ENCODE assay signal across 8 cellular contexts in genomic region chr10:95907454-95908253, GRCh38. TPM values are rescaled to one million over a fixed set of nuclear protein-coding genes. Genes with fewer than 3 reads are reported as not detected.
DNase-seq lines count a peak whose midpoint lies in the region; ATAC-seq and TF ChIP-seq lines count a peak whose summit lies in the region.

Gene CC2D2B, plus strand, starts transcription at chr10:95907975. Its CDS starts 3,349 bp downstream, at chr10:95911324.

- peak within 1 kb of the TSS; percentile 84 for H2AFZ ChIP-seq in DND-41 (ENCODE audit: low read depth, low read length)

- no peaks in the 10 kb centered on the region for H3K9me3 ChIP-seq in DND-41 (ENCODE audit: insufficient read depth, low read length, severe bottlenecking)
- H3K9me3 ChIP-seq in stomach = no peaks in the 10 kb centered on the region

- 0 to 1% (median 0%) methylated on average over 15 to 69 of the region's 69 CpGs for WGBS in stomach, 5 donors

- TF ChIP-seq CTCF in DND-41 (IDR thresholded peaks at IDR 0.05; ENCODE audit: borderline replicate concordance, extremely low read depth, low read length, poor library complexity, severe bottlenecking) = peak; percentile 35
- TF ChIP-seq CTCF in nephron progenitor cell (IDR thresholded peaks at IDR 0.05) = no peak
- TF ChIP-seq CTCF in stomach (IDR thresholded peaks at IDR 0.05) = peak in 1 of 7 experiments; percentile 14

- no peaks in the 10 kb centered on the region for H4K20me1 ChIP-seq in DND-41 (ENCODE audit: insufficient read depth, low read length)

- H3K4me1 ChIP-seq in DND-41 (ENCODE audit: insufficient read depth, low read length) = peaks cover 20% of the 10 kb centered on the region
- peaks cover 3 to 11% (median 6%) of the 10 kb centered on the region in 4 donors for H3K4me1 ChIP-seq in stomach

- DNase-seq in DND-41 = peak; percentile 64
- DNase-seq in HuH-7.5 (ENCODE audit: low spot score) = peak; percentile 79
- DNase-seq in RKO (ENCODE audit: low spot score) = peak; percentile 87
- peak; percentile 52 for DNase-seq in activated effector memory CD4-positive, alpha-beta T cell treated with Interleukin-2 at 50 U/mL for 16 hours
- DNase-seq in fibroblast of the conjunctiva (ENCODE audit: low read depth) = peak; percentile 49
- DNase-seq in nephron progenitor cell = peak; percentile 89
- peak; percentile 84 for DNase-seq in stomach

- no peak within 1 kb of the TSS for H3K27ac Mint-ChIP-seq in nephron progenitor cell

- H3K9ac ChIP-seq in DND-41 (ENCODE audit: low read depth, low read length) = peak within 1 kb of the TSS; percentile 62

- H3K36me3 ChIP-seq in DND-41 (ENCODE audit: insufficient read depth, low read length) = peaks cover 7% of the 10 kb centered on the region; the same call in 1 of the 2 replicates
- peaks cover 0 to 18% (median 10%) of the 10 kb centered on the region in 4 donors for H3K36me3 ChIP-seq in stomach

- TF ChIP-seq POLR2A in stomach (IDR thresholded peaks at IDR 0.05) = no peak

- intact Hi-C loops in stomach (cut with DNase I; ENCODE audit: low total_unique reads) = no loop called here

- H3K4me1 Mint-ChIP-seq in nephron progenitor cell = peaks cover 16% of the 10 kb centered on the region

- H3K4me3 Mint-ChIP-seq in nephron progenitor cell = peak within 1 kb of the TSS; percentile 94

- TF ChIP-seq EP300 in stomach (IDR thresholded peaks at IDR 0.05) = no peak

- H3K9me3 Mint-ChIP-seq in nephron progenitor cell = no peaks in the 10 kb centered on the region

- no peaks in the 10 kb centered on the region for H3K79me2 ChIP-seq in DND-41 (ENCODE audit: insufficient read depth, low read length)

- peaks cover 6% of the 10 kb centered on the region for H3K27me3 Mint-ChIP-seq in nephron progenitor cell (ENCODE audit: low read depth, poor library complexity)

- peak within 1 kb of the TSS; percentile 84 for H3K4me2 ChIP-seq in DND-41 (ENCODE audit: insufficient read depth, low read length)

- H3K36me3 Mint-ChIP-seq in nephron progenitor cell (ENCODE audit: low read depth) = peaks cover 7% of the 10 kb centered on the region

- ATAC-seq in DND-41 (ENCODE audit: insufficient read depth, low read depth) = peak; percentile 85
- ATAC-seq in GM21526 (IDR thresholded peaks at IDR 0.05; ENCODE audit: low FRiP score, unreplicated experiment) = peak; percentile 80

- H3K4me3 ChIP-seq in DND-41 (ENCODE audit: low read depth in 1 of 2, low read length in 2 of 2) (peak within 1 kb of the TSS; percentile 26 to 69; a peak in 3 of 4 replicates), stomach (peak within 1 kb of the TSS; percentile 56 to 82 (median 78))

- H3K27ac ChIP-seq in DND-41 (ENCODE audit: low read length) (peak within 1 kb of the TSS; percentile 45), stomach (peak within 1 kb of the TSS; percentile 77 to 91 (median 88))

- H3K27me3 ChIP-seq in DND-41 (ENCODE audit: insufficient read depth, low read length, poor library complexity) (peaks cover 19% of the 10 kb centered on the region), stomach (no peaks in the 10 kb centered on the region)

RNA-seq across cellular contexts. Expression of gene CC2D2B, which starts in this region (rescaled TPM):
- total RNA-seq in stomach = 1 to 10 TPM in 3 of 5 donors, not detected in 2; 1.2 to 9.2 (median 5.1) TPM
- polyA plus RNA-seq in stomach = under 1 TPM in 2 of 3 donors, not detected in 1; 0.12 to 0.18 TPM

Comparison
In these comparisons a context has a peak if more than half of its experiments do, and no peak if none do; other contexts are left out.
1. Peak in every context shown above with its lines: DNase-seq, ATAC-seq, H3K4me3 ChIP-seq and H3K27ac ChIP-seq.